In the genomic region with DNA sequence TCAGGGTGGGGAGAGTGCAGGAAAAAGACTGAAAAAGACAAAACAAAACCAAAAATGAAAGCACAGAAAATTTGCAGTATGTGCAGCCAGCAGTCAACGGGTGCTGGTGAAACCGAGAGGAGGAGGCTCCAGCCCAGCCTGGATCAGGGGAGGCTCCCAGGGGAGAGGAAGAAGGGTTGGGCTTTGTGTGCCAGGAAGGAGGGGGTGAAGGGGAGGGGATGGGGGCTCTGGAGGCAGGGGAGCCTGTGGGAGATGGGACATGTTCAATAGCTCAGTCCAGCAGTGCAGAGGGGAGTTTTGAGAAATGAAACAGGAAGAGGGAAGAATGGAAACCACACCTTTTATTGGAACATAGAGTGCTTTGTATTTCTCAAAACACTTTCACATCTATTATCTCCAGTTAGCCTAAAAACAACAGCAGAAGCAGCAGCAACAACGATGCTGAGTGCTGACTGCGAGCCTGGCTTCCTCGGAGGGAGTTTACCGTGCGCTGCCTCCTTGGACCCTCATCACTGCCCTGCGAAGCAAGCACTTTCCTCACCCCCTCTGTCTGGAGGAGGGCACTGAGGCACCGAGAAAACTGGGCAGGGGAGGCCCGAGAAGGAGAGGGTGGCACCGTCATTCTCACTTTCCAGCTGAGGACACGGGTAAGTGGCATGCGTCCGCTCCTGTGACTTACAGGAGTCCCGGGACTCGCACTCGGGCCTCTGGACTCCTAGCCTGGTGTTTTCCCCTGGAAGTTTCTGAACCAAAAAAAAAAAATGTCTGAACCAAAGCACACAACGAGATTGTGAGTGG, we compare ENCODE assay signal across 8 cellular contexts.
DNase-seq lines count a peak whose midpoint lies in the region; ATAC-seq lines count a peak whose summit lies in the region.

No MANE protein-coding gene starts in this region.

- H3K9me3 Mint-ChIP-seq in activated naive CD4-positive, alpha-beta T cell treated with anti-CD3 and anti-CD28 coated beads, Interleukin-2, amount 50 U/mL, for 24 hours = no peaks in the 10 kb centered on the region

- peak overlapping the region; percentile 96 for H3K27ac Mint-ChIP-seq in activated naive CD4-positive, alpha-beta T cell treated with anti-CD3 and anti-CD28 coated beads, Interleukin-2, amount 50 U/mL, for 24 hours

- H3K27me3 Mint-ChIP-seq in activated naive CD4-positive, alpha-beta T cell treated with anti-CD3 and anti-CD28 coated beads, Interleukin-2, amount 50 U/mL, for 24 hours = no peaks in the 10 kb centered on the region

- DNase-seq in NCI-H2029 (lab: John Stamatoyannopoulos, UW) (peak; percentile 22), NCI-H2029 treated with DMSO at 0.1 percent for 48 hours (lab: John Stamatoyannopoulos, UW) (no peak), M059J (ENCODE audit: low read depth) (peak; percentile 21), OCI-M2 (lab: John Stamatoyannopoulos, UW; ENCODE audit: unreplicated experiment) (no peak), G401 (ENCODE audit: low spot score) (no peak)

- in situ Hi-C loops in G401 (cut with HindIII; ENCODE audit: low sequenced_read_pairs) = no loop called here

- peak; percentile 83 for ATAC-seq in GM21529 (IDR thresholded peaks at IDR 0.05; ENCODE audit: unreplicated experiment)

- peak overlapping the region; percentile 17 for H3K4me3 ChIP-seq in mononuclear cell (ENCODE audit: low read length)

- no peaks in the 10 kb centered on the region for H3K9me3 ChIP-seq in mononuclear cell (ENCODE audit: low read depth, low read length)

- no peaks in the 10 kb centered on the region for H3K27me3 ChIP-seq in mononuclear cell (ENCODE audit: insufficient read depth, low read length)

- peak overlapping the region; percentile 79 for H3K4me3 Mint-ChIP-seq in activated naive CD4-positive, alpha-beta T cell treated with anti-CD3 and anti-CD28 coated beads, Interleukin-2, amount 50 U/mL, for 24 hours

- peaks cover 36% of the 10 kb centered on the region for H3K4me1 Mint-ChIP-seq in activated naive CD4-positive, alpha-beta T cell treated with anti-CD3 and anti-CD28 coated beads, Interleukin-2, amount 50 U/mL, for 24 hours

- H3K36me3 Mint-ChIP-seq in activated naive CD4-positive, alpha-beta T cell treated with anti-CD3 and anti-CD28 coated beads, Interleukin-2, amount 50 U/mL, for 24 hours = peaks cover 6% of the 10 kb centered on the region

- peaks cover 22% of the 10 kb centered on the region for H3K4me1 ChIP-seq in mononuclear cell (ENCODE audit: insufficient read depth, low read length)

Comparison
In these comparisons a context has a peak if more than half of its experiments do, and no peak if none do; other contexts are left out.
1. DNase-seq: peak in NCI-H2029 (single experiment) and M059J (single experiment); none in NCI-H2029 treated with DMSO at 0.1 percent for 48 hours (single experiment), OCI-M2 (single experiment) and G401 (single experiment).